ENCODE assay signal across 1 cellular context in the genomic region with DNA sequence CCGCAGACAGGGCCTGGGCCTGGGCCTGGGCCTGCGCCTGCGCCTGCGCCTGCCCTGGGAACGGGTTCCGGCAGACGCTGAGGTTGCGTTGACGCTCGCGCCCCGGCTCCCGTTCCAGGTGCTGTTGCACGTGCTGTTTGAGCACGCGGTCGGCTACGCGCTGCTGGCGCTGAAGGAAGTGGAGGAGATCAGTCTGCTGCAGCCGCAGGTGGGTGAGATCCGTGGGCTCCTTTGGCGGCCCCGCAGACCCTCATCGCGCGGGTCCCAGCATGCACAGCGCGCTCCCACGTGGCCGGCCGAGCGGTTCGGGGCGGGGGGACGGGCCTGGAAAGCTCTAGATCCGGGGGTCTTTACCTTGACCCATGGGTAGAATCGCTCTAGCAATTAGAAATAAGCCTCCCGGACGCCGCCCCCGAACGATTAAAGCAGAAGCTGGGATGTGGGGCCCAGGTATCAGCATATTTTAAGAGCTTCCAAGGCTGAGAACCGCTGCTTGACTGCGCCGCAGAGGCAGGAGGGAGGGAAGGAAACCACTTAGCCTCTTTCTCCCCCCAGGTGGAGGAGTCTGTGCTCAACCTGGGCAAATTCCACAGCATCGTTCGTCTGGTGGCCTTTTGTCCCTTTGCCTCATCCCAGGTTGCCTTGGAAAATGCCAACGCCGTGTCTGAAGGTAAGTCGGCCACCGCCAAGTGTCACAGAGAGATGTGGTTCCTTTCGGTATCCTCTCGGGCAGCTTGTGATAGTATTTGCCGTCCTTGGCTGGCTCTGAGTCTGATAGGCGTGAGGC.
TF ChIP-seq lines count a peak whose summit lies in the region.

No MANE protein-coding gene starts in this region.

TF ChIP-seq in neural cell, 6 proteins besides CTCF, POLR2A, EP300 and RAD21 (continued from another document):
- TF ChIP-seq EZH2 (IDR thresholded peaks at IDR 0.05; ENCODE audit: borderline replicate concordance, insufficient read depth, low read length, poor library complexity, severe bottlenecking): no peak
- TF ChIP-seq SMC3 (conservative IDR thresholded peaks at IDR 0.05; ENCODE audit: poor library complexity): no peak
- peak; percentile 5 for TF ChIP-seq TAF1 (IDR thresholded peaks at IDR 0.05; ENCODE audit: low read depth)
